1 cellular context compared by ENCODE assay signal in the genomic region with DNA sequence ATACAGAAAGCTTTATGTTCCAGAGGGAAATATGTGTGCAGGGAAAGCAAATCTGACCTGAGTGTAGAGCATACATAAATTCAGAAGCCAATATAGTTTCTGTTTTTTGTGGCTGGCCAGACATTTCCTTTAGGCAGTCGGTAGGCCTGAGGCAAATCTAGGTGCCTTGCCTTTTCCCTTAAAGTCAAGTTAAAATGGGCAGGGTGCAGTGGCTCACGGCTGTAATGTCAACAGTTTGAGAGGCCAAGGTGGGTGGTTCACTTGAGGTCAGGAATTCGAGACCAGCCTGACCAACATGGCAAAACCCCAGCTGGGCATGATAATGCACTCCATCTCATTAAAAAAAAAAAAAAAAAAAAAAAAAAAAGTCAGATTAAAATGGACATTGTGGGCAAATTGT.
TF ChIP-seq lines count a peak whose summit lies in the region.

No MANE protein-coding gene starts in this region.

TF ChIP-seq in GM23338, 12 proteins besides CTCF, POLR2A, EP300 and RAD21 (continued from another document):
- TF ChIP-seq, protein P1, sequence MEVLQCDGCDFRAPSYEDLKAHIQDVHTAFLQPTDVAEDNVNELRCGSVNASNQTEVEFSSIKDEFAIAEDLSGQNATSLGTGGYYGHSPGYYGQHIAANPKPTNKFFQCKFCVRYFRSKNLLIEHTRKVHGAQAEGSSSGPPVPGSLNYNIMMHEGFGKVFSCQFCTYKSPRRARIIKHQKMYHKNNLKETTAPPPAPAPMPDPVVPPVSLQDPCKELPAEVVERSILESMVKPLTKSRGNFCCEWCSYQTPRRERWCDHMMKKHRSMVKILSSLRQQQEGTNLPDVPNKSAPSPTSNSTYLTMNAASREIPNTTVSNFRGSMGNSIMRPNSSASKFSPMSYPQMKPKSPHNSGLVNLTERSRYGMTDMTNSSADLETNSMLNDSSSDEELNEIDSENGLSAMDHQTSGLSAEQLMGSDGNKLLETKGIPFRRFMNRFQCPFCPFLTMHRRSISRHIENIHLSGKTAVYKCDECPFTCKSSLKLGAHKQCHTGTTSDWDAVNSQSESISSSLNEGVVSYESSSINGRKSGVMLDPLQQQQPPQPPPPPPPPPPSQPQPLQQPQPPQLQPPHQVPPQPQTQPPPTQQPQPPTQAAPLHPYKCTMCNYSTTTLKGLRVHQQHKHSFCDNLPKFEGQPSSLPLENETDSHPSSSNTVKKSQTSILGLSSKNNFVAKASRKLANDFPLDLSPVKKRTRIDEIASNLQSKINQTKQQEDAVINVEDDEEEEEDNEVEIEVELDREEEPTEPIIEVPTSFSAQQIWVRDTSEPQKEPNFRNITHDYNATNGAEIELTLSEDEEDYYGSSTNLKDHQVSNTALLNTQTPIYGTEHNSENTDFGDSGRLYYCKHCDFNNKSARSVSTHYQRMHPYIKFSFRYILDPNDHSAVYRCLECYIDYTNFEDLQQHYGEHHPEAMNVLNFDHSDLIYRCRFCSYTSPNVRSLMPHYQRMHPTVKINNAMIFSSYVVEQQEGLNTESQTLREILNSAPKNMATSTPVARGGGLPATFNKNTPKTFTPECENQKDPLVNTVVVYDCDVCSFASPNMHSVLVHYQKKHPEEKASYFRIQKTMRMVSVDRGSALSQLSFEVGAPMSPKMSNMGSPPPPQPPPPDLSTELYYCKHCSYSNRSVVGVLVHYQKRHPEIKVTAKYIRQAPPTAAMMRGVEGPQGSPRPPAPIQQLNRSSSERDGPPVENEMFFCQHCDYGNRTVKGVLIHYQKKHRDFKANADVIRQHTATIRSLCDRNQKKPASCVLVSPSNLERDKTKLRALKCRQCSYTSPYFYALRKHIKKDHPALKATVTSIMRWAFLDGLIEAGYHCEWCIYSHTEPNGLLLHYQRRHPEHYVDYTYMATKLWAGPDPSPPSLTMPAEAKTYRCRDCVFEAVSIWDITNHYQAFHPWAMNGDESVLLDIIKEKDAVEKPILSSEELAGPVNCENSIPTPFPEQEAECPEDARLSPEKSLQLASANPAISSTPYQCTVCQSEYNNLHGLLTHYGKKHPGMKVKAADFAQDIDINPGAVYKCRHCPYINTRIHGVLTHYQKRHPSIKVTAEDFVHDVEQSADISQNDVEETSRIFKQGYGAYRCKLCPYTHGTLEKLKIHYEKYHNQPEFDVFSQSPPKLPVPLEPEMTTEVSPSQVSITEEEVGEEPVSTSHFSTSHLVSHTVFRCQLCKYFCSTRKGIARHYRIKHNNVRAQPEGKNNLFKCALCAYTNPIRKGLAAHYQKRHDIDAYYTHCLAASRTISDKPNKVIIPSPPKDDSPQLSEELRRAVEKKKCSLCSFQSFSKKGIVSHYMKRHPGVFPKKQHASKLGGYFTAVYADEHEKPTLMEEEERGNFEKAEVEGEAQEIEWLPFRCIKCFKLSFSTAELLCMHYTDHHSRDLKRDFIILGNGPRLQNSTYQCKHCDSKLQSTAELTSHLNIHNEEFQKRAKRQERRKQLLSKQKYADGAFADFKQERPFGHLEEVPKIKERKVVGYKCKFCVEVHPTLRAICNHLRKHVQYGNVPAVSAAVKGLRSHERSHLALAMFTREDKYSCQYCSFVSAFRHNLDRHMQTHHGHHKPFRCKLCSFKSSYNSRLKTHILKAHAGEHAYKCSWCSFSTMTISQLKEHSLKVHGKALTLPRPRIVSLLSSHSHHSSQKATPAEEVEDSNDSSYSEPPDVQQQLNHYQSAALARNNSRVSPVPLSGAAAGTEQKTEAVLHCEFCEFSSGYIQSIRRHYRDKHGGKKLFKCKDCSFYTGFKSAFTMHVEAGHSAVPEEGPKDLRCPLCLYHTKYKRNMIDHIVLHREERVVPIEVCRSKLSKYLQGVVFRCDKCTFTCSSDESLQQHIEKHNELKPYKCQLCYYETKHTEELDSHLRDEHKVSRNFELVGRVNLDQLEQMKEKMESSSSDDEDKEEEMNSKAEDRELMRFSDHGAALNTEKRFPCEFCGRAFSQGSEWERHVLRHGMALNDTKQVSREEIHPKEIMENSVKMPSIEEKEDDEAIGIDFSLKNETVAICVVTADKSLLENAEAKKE (CRISPR knock-in tag; IDR thresholded peaks at IDR 0.05), result no peak
